ENCODE assay signal across 22 cellular contexts in the genomic region with DNA sequence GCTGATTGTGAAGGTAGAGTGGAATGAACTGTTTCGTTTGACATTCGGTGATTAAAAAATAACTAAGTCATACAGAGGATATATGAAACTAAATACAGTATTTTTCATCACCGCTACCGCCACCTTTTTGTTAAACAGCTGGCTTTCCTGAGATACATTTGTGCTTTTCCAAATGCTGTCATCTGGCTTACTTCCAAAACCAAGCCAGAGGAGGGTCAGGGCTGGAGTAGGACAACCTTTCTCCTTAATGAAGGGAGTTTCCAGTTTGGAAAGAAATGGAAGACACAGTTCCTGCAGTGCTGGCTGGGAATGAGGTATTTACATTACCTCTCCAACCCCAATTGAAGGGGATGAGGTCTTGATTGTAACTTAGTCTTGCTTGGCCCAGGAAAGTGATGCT. TPM values are rescaled to one million over a fixed set of nuclear protein-coding genes. Genes with fewer than 3 reads are reported as not detected.
DNase-seq lines count a peak whose midpoint lies in the region; ATAC-seq and TF ChIP-seq lines count a peak whose summit lies in the region.
"Had no signal": no experiment of that assay in that cellular context is flagged by ENCODE, and none has a peak within 500 bp of the region (broad histone marks: within the 10 kb centered on the region; RNA-seq: fewer than 3 reads in every experiment).

No MANE protein-coding gene starts in this region.

- no peak overlapping the region for H3K27ac ChIP-seq in CD4-positive, alpha-beta T cell (ENCODE audit: low read depth, low read length)
- H3K27ac ChIP-seq in OCI-LY7 (ENCODE audit: low read depth, low read length, poor library complexity, severe bottlenecking) (no peak overlapping the region), esophagus muscularis mucosa (replicated peaks in 1 of 4) (peak overlapping the region; percentile 29 to 96 (median 68))
- H3K27ac ChIP-seq: BLaER1, suprapubic skin, vagina had no signal

- TF ChIP-seq CTCF in CD4-positive, alpha-beta T cell (IDR thresholded peaks at IDR 0.05), result no peak
- no peak for TF ChIP-seq CTCF in OCI-LY7 (conservative IDR thresholded peaks at IDR 0.05; ENCODE audit: low read length)
- TF ChIP-seq CTCF in esophagus muscularis mucosa (IDR thresholded peaks at IDR 0.05), result no peak

- no peaks in the 10 kb centered on the region for H3K9me2 ChIP-seq in OCI-LY7 (ENCODE audit: insufficient read depth, low read length)

- no peaks in the 10 kb centered on the region for H3K9me3 ChIP-seq in CD4-positive, alpha-beta T cell (ENCODE audit: control insufficient read depth, low read length)
- no peaks in the 10 kb centered on the region for H3K9me3 ChIP-seq in OCI-LY7 (ENCODE audit: low read length)
- H3K9me3 ChIP-seq in esophagus muscularis mucosa, result no peaks in the 10 kb centered on the region
- H3K9me3 ChIP-seq: BLaER1, right atrium auricular region, suprapubic skin, vagina had no signal

- intact Hi-C loops in CD4-positive, alpha-beta T cell (cut with DNase I, micrococcal nuclease), result loop anchor here in 1 of 2 experiments (2.0 kb wide), 2 partner anchors 19 to 39 kb away; no protein-coding TSS in a partner anchor
- intact Hi-C loops in OCI-LY7 (cut with micrococcal nuclease; ENCODE audit: unreplicated experiment) (no loop called here), esophagus muscularis mucosa (cut with DNase I) (loop anchor here (5.0 kb wide), 1 partner anchor 36 kb away; no protein-coding TSS in a partner anchor)

- H3K27me3 Mint-ChIP-seq in CD4-positive, alpha-beta T cell, result no peaks in the 10 kb centered on the region

- DNase-seq in NCI-H524 (lab: John Stamatoyannopoulos, UW), result peak; percentile 13 to 64
- DNase-seq in NCI-H524 treated with DMSO at 0.1 percent for 48 hours (lab: John Stamatoyannopoulos, UW), result no peak
- no peak for DNase-seq in CD4-positive, alpha-beta T cell
- DNase-seq in OCI-LY7 (ENCODE audit: low spot score), result no peak
- DNase-seq in esophagus muscularis mucosa (ENCODE audit: extremely low spot score), result peak; percentile 53
- no peak for DNase-seq in DMS53 treated with DMSO at 0.1 percent for 48 hours (lab: John Stamatoyannopoulos, UW; ENCODE audit: unreplicated experiment)
- DNase-seq in SW 1271 (lab: John Stamatoyannopoulos, UW), result no peak
- DNase-seq: activated CD4-positive, CD25-positive, alpha-beta regulatory T cell; activated effector memory CD4-positive, alpha-beta T cell treated with anti-CD3 and anti-CD28 coated beads, Interleukin-2, amount 50 U/mL, for 16 hours; anterior cingulate cortex; cerebellar nuclear complex; DMS53; effector memory CD4-positive, alpha-beta T cell; MV-4-11; NCI-H2029; NCI-H510A treated with DMSO at 0.1 percent for 48 hours; SIG-M5 had no signal

- peaks cover 77% of the 10 kb centered on the region for H3K4me1 Mint-ChIP-seq in CD4-positive, alpha-beta T cell (ENCODE audit: low read depth)

- peaks cover 57% of the 10 kb centered on the region for H4K20me1 ChIP-seq in OCI-LY7 (ENCODE audit: insufficient read depth, low read length)

- H3K27ac Mint-ChIP-seq in CD4-positive, alpha-beta T cell, result peak overlapping the region; percentile 76

- WGBS in esophagus muscularis mucosa, result 57% methylated on average over 4 of the region's 4 CpGs

- TF ChIP-seq POLR2A in esophagus muscularis mucosa (IDR thresholded peaks at IDR 0.05; ENCODE audit: low read depth), result no peak

- no peak for TF ChIP-seq EP300 in esophagus muscularis mucosa (IDR thresholded peaks at IDR 0.05)

- H2AFZ ChIP-seq in OCI-LY7 (ENCODE audit: low read length), result no peak overlapping the region

- H3K4me1 ChIP-seq in OCI-LY7 (ENCODE audit: insufficient read depth, low read length, poor library complexity, severe bottlenecking) (peaks cover 29% of the 10 kb centered on the region), esophagus muscularis mucosa (peaks cover 50 to 81% (median 74%) of the 10 kb centered on the region in 4 donors)

- ATAC-seq in CD4-positive, alpha-beta T cell (ENCODE audit: poor library complexity), result no peak
- no peak for ATAC-seq in GM18868 (IDR thresholded peaks at IDR 0.05; ENCODE audit: unreplicated experiment)

- H3K9me3 Mint-ChIP-seq in CD4-positive, alpha-beta T cell, result no peaks in the 10 kb centered on the region

- no peaks in the 10 kb centered on the region for H3K27me3 ChIP-seq in CD4-positive, alpha-beta T cell (ENCODE audit: control insufficient read depth, insufficient read depth, low read length)
- H3K27me3 ChIP-seq in esophagus muscularis mucosa, result no peaks in the 10 kb centered on the region
- H3K27me3 ChIP-seq: right atrium auricular region, suprapubic skin, vagina had no signal

- H3K36me3 Mint-ChIP-seq in CD4-positive, alpha-beta T cell (ENCODE audit: low read depth), result peaks cover 26% of the 10 kb centered on the region

- H3K36me3 ChIP-seq in OCI-LY7 (ENCODE audit: insufficient read depth, low read length), result no peaks in the 10 kb centered on the region
- no peaks in the 10 kb centered on the region for H3K36me3 ChIP-seq in esophagus muscularis mucosa
- H3K36me3 ChIP-seq: right atrium auricular region, suprapubic skin, vagina had no signal

- H3K79me2 ChIP-seq in OCI-LY7 (ENCODE audit: insufficient read depth, low read depth, low read length), result peaks cover 58% of the 10 kb centered on the region

- peak overlapping the region; percentile 96 for H3K4me3 Mint-ChIP-seq in CD4-positive, alpha-beta T cell

- H3K4me2 ChIP-seq in OCI-LY7 (ENCODE audit: low read length), result no peak overlapping the region

- POLR2A ChIA-PET in CD4-positive, alpha-beta T cell (lab: Charles Lee), result interaction anchor here (0.6 to 1.7 kb wide), 2 partner anchors 16 to 55 kb away, joined by 3 read pairs; no protein-coding TSS in a partner anchor
- POLR2A ChIA-PET in OCI-LY7 (lab: Charles Lee), result interaction anchor here (1.2 kb wide), 1 partner anchor 92 kb away, joined by 3 read pairs; no protein-coding TSS in a partner anchor

- H3K4me3 ChIP-seq in OCI-LY7 (ENCODE audit: low read depth, low read length, poor library complexity, severe bottlenecking), result no peak overlapping the region
- peak overlapping the region in 2 of 4 donors; percentile 68 to 86 for H3K4me3 ChIP-seq in esophagus muscularis mucosa
- H3K4me3 ChIP-seq: BLaER1, right atrium auricular region, suprapubic skin, vagina had no signal

- TSS peak; percentile 28 for BruUV-seq in OCI-LY7 (replicated peaks; lab: Mats Ljungman, UMichigan)

- CTCF ChIA-PET in CD4-positive, alpha-beta T cell (lab: Charles Lee), result no interaction called here
- CTCF ChIA-PET in OCI-LY7 (lab: Charles Lee; ENCODE audit: unreplicated experiment), result no interaction called here

RNA-seq across cellular contexts. Expression of a gene that starts 3.2 kb away (rescaled TPM):
- 10 to 100 TPM; 50.7 to 57.3 TPM for total RNA-seq in CD4-positive, alpha-beta T cell
- total RNA-seq in OCI-LY7 (2014; rRNA removed; shearing (Covaris generic)), result 8.5 and 14.2 TPM in 2 replicates
- total RNA-seq in OCI-LY7 (2022) (25.2 and 33.9 TPM in 2 replicates), esophagus muscularis mucosa (10 to 100 TPM; 21.4 to 31.6 (median 29.0) TPM)

Comparison
In these comparisons a context has a peak if more than half of its experiments do, and no peak if none do; other contexts are left out.
1. DNase-seq: peak in NCI-H524 (2 of 2) and esophagus muscularis mucosa (single experiment); none in NCI-H524 treated with DMSO at 0.1 percent for 48 hours (single experiment), CD4-positive, alpha-beta T cell (0 of 10), OCI-LY7 (single experiment), DMS53 treated with DMSO at 0.1 percent for 48 hours (single experiment) and SW 1271 (0 of 2).
2. H3K27ac ChIP-seq: peak in esophagus muscularis mucosa (4 of 4); none in CD4-positive, alpha-beta T cell (single experiment) and OCI-LY7 (single experiment).